ENCODE assay signal across 8 cellular contexts in the genomic region with DNA sequence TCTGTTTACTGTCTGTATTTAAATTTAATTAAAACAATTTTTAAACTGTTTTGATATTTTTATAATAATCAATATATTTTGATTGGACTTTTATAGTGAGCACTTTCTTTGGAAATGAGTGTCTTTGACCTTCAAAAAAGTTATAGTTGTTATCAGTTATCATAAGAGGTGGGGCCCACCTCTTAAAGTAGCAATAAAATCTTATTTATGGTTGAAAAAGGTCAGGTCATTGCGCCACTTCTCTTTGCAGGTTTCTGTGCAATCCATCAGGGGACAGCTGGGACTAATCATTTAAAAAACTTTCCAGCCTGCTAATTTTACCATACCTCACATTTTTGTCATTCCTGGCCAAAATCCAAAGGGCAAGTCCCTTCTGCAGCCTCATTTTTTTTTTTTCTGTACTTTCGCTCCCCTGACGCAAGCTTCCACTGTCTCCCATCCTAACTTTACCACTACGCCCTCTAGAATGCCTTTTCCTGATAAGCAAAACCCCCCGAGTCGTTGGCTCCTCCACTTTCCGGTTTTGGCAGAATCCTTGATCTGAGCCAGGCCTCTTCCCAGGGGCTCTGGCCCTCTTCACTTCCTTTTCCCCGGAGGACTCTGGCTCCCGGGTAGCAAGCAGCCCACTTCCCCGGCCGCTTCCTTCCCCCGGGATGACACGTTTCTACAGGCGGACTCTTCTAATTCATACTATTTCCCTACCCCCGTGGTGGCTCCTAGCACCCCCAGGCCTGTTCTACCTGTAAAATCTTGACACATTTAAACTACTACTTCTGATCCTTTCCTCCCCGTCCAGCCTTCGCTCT. TPM values are rescaled to one million over a fixed set of nuclear protein-coding genes. Genes with fewer than 3 reads are reported as not detected.
DNase-seq lines count a peak whose midpoint lies in the region; ATAC-seq and TF ChIP-seq lines count a peak whose summit lies in the region.

No MANE protein-coding gene starts in this region.

- H3K4me1 Mint-ChIP-seq in activated naive CD4-positive, alpha-beta T cell treated with anti-CD3 and anti-CD28 coated beads for 36 hours (ENCODE audit: low read depth) = peaks cover 40% of the 10 kb centered on the region

- H3K9me3 Mint-ChIP-seq in activated naive CD4-positive, alpha-beta T cell treated with anti-CD3 and anti-CD28 coated beads for 36 hours = peaks cover 1% of the 10 kb centered on the region

- peaks cover 7% of the 10 kb centered on the region; the same call in 1 of the 2 replicates for H3K4me1 ChIP-seq in HUES48 (ENCODE audit: control insufficient read depth, insufficient read depth, low read length)
- peaks cover 20% of the 10 kb centered on the region for H3K4me1 ChIP-seq in SJSA1 (replicated peaks)
- H3K4me1 ChIP-seq in right lobe of liver = peaks cover 0 to 24% (median 4%) of the 10 kb centered on the region in 4 donors

- peak overlapping the region; percentile 16; the same call in 1 of the 2 replicates for H3K9ac ChIP-seq in HUES48 (ENCODE audit: low read depth, low read length)

- H3K4me3 ChIP-seq in HUES48 (ENCODE audit: low read depth, low read length) (peak overlapping the region; percentile 82), SJSA1 (peak overlapping the region; percentile 75), dorsolateral prefrontal cortex (peak overlapping the region; percentile 53 to 97 (median 83)), right lobe of liver (peak overlapping the region; percentile 64 to 78 (median 65))

- peaks cover 22% of the 10 kb centered on the region for H3K36me3 Mint-ChIP-seq in activated naive CD4-positive, alpha-beta T cell treated with anti-CD3 and anti-CD28 coated beads for 36 hours (ENCODE audit: low read depth)

- ATAC-seq in right lobe of liver (peak in 2 of 4 donors; percentile 1 to 11), GM19397 (IDR thresholded peaks at IDR 0.05; ENCODE audit: unreplicated experiment) (no peak)

- CTCF ChIA-PET in activated naive CD4-positive, alpha-beta T cell treated with anti-CD3 and anti-CD28 coated beads for 36 hours (lab: Charles Lee) = interaction anchor here (1.0 to 2.1 kb wide), 2 partner anchors 54 to 213 kb away, joined by 3 to 5 read pairs; no protein-coding TSS in a partner anchor

- H3K36me3 ChIP-seq in HUES48 (ENCODE audit: control insufficient read depth, insufficient read depth, low read length) (0 out of 2 replicates have a peak, but pooled peaks cover 9% of the 10 kb centered on the region), SJSA1 (peaks cover 12% of the 10 kb centered on the region), right lobe of liver (no peaks in the 10 kb centered on the region)

- TF ChIP-seq CTCF in dorsolateral prefrontal cortex (IDR thresholded peaks at IDR 0.05 in 54 of 56, conservative IDR thresholded peaks at IDR 0.05 in 2 of 56; ENCODE audit: low read depth in 1 of 56, partially characterized antibody in 56 of 56) = peak in 1 of 56 donors; percentile 4
- TF ChIP-seq CTCF in right lobe of liver (IDR thresholded peaks at IDR 0.05) = no peak

- H3K27me3 Mint-ChIP-seq in activated naive CD4-positive, alpha-beta T cell treated with anti-CD3 and anti-CD28 coated beads for 36 hours (ENCODE audit: low read depth) = no peaks in the 10 kb centered on the region

- DNase-seq in activated naive CD4-positive, alpha-beta T cell treated with anti-CD3 and anti-CD28 coated beads for 36 hours = peak; percentile 35
- no peak for DNase-seq in activated naive CD4-positive, alpha-beta T cell treated with Interleukin-2 at 50 U/mL for 16 hours
- DNase-seq in SJSA1 (ENCODE audit: low read depth in 1 of 2, low spot score in 2 of 2) = peak; percentile 72 to 86
- DNase-seq in dorsolateral prefrontal cortex = peak in 3 of 10 donors; percentile 13 to 50 (median 19)
- peak; percentile 60 to 68 (median 61) for DNase-seq in right lobe of liver
- DNase-seq in substantia nigra (lab: John Stamatoyannopoulos, UW) = peak in 19 of 49 donors; percentile 23 to 62 (median 39)

- WGBS in right lobe of liver (ENCODE audit: insufficient coverage, low coverage, low lambda C conversion rate, missing lambda C conversion rate) = 4% methylated on average over 17 of the region's 17 CpGs

- TF ChIP-seq POLR2A in right lobe of liver (IDR thresholded peaks at IDR 0.05) = peak; percentile 39

- H3K27ac ChIP-seq in HUES48 (ENCODE audit: low read depth, low read length) (peak overlapping the region; percentile 80), SJSA1 (peak overlapping the region; percentile 93), dorsolateral prefrontal cortex (peak overlapping the region in 58 of 59 donors; percentile 57 to 99 (median 91)), right lobe of liver (peak overlapping the region; percentile 90 to 98 (median 94)), substantia nigra (ENCODE audit: low read depth, low read length, poor library complexity, severe bottlenecking) (peak overlapping the region; percentile 94)

- no peaks in the 10 kb centered on the region for H3K9me3 ChIP-seq in HUES48 (ENCODE audit: control insufficient read depth, insufficient read depth, low read length)
- H3K9me3 ChIP-seq in SJSA1 (replicated peaks) = no peaks in the 10 kb centered on the region
- H3K9me3 ChIP-seq in right lobe of liver = no peaks in the 10 kb centered on the region

- peak overlapping the region; percentile 97 for H3K27ac Mint-ChIP-seq in activated naive CD4-positive, alpha-beta T cell treated with anti-CD3 and anti-CD28 coated beads for 36 hours

- peak overlapping the region; percentile 99 for H3K4me3 Mint-ChIP-seq in activated naive CD4-positive, alpha-beta T cell treated with anti-CD3 and anti-CD28 coated beads for 36 hours

- H3K27me3 ChIP-seq in HUES48 (ENCODE audit: control insufficient read depth, insufficient read depth, low read length) (no peaks in the 10 kb centered on the region), SJSA1 (replicated peaks) (no peaks in the 10 kb centered on the region), dorsolateral prefrontal cortex (no peaks in the 10 kb centered on the region), right lobe of liver (no peaks in the 10 kb centered on the region)

- intact Hi-C loops in activated naive CD4-positive, alpha-beta T cell treated with anti-CD3 and anti-CD28 coated beads for 36 hours (cut with micrococcal nuclease) = loop anchor here (1.0 to 5.0 kb wide), 12 partner anchors 45 to 1094 kb away; partner anchors contain the start of genes AFG3L2, CEP192, CEP76 and CHMP1B
- intact Hi-C loops in dorsolateral prefrontal cortex (cut with DNase I) = loop anchor here (5.0 to 10.0 kb wide), 4 partner anchors 64 to 572 kb away; partner anchors contain the start of genes AFG3L2 (in 2 of the 2), PTPN2 (in 1 of the 2) and SPIRE1 (in 1 of the 2)
- intact Hi-C loops in right lobe of liver (cut with DNase I) = no loop called here

RNA-seq across cellular contexts. Expression of gene SEH1L, which starts 1.1 kb away (rescaled TPM):
- 10 to 100 TPM; 82.6 to 85.4 TPM for total RNA-seq in activated naive CD4-positive, alpha-beta T cell treated with anti-CD3 and anti-CD28 coated beads for 36 hours
- 39.5 and 61.2 TPM in 2 replicates for total RNA-seq in SJSA1 (2014; rRNA removed; shearing (Covaris generic))
- total RNA-seq in dorsolateral prefrontal cortex = 10 to 100 TPM; 28.6 to 78.9 (median 56.1) TPM
- total RNA-seq in right lobe of liver = 10 to 100 TPM; 14.6 to 30.3 (median 20.9) TPM

RNA-seq across cellular contexts. Expression of gene CEP192, which starts 44.4 kb away (rescaled TPM):
- total RNA-seq in activated naive CD4-positive, alpha-beta T cell treated with anti-CD3 and anti-CD28 coated beads for 36 hours = 10 to 100 TPM; 32.7 to 33.6 TPM
- 35.9 and 37.2 TPM in 2 replicates for total RNA-seq in SJSA1 (2014; rRNA removed; shearing (Covaris generic))
- total RNA-seq in dorsolateral prefrontal cortex (10 to 100 TPM; 31.3 to 63.5 (median 47.2) TPM), right lobe of liver (1 to 10 TPM; 7.5 to 9.1 (median 8.3) TPM)

Comparison
In these comparisons a context has a peak if more than half of its experiments do, and no peak if none do; other contexts are left out.
1. intact Hi-C loops: an anchor here in activated naive CD4-positive, alpha-beta T cell treated with anti-CD3 and anti-CD28 coated beads for 36 hours (1.0 to 5.0 kb wide) and dorsolateral prefrontal cortex (5.0 to 10.0 kb wide); none called in right lobe of liver.